ENCODE assay signal across 17 cellular contexts in genomic region chr9:115036691-115037090, GRCh38.
DNase-seq lines count a peak whose midpoint lies in the region; ATAC-seq, FAIRE-seq and TF ChIP-seq lines count a peak whose summit lies in the region.
"Had no signal": no experiment of that assay in that cellular context is flagged by ENCODE, and none has a peak within 500 bp of the region (broad histone marks: within the 10 kb centered on the region; RNA-seq: fewer than 3 reads in every experiment).

No MANE protein-coding gene starts in this region.

- POLR2A ChIA-PET in K562 (lab: Yijun Ruan, JAX) = interaction anchor here (0.7 kb wide), 1 partner anchor 724 kb away, joined by 4 read pairs; no protein-coding TSS in a partner anchor

- no peak for TF ChIP-seq POLR2A in K562 (conservative IDR thresholded peaks at IDR 0.05)

- no peak overlapping the region for H3K4me2 ChIP-seq in K562 (ENCODE audit: insufficient read depth, low read length)

- H3K4me3 ChIP-seq in K562 (no peak overlapping the region), rectal smooth muscle tissue (ENCODE audit: low read length) (no peak overlapping the region)
- H3K4me3 ChIP-seq: left ventricle myocardium inferior, ovary, Peyer's patch had no signal

- H3K4me1 ChIP-seq in K562 (replicated peaks in 1 of 2; ENCODE audit: control insufficient read depth in 2 of 2, insufficient read depth in 2 of 2, low read length in 2 of 2) (no peaks in the 10 kb centered on the region; a peak in 2 of 5 replicates), rectal smooth muscle tissue (ENCODE audit: control insufficient read depth, insufficient read depth, low read length) (peaks cover 53% of the 10 kb centered on the region)

- TF ChIP-seq RAD21 in K562 (CRISPR knock-in tag; conservative IDR thresholded peaks at IDR 0.05 in 1 of 2, IDR thresholded peaks at IDR 0.05 in 1 of 2) = no peak

- no peaks in the 10 kb centered on the region for H3K36me3 ChIP-seq in K562 (ENCODE audit: control insufficient read depth, insufficient read depth, low read length)
- no peaks in the 10 kb centered on the region for H3K36me3 ChIP-seq in rectal smooth muscle tissue (ENCODE audit: control insufficient read depth, insufficient read depth, low read length)
- H3K36me3 ChIP-seq: brain microvascular endothelial cell, left ventricle myocardium inferior, ovary had no signal

- no peak for FAIRE-seq in K562 (lab: Jason Lieb, UNC)
- FAIRE-seq: endothelial cell of umbilical vein, TTC549 had no signal

- no TSS peak for BruUV-seq in K562 (replicated peaks; lab: Mats Ljungman, UMichigan)

- H3K27me3 ChIP-seq in K562 (ENCODE audit: control insufficient read depth in 2 of 2, insufficient read depth in 2 of 2, low read length in 2 of 2) (no peaks in the 10 kb centered on the region), rectal smooth muscle tissue (ENCODE audit: control insufficient read depth, insufficient read depth, low read length) (no peaks in the 10 kb centered on the region)
- H3K27me3 ChIP-seq: brain microvascular endothelial cell, ovary, Peyer's patch had no signal

- H3K27ac ChIP-seq in K562 (ENCODE audit: extremely low read depth, low read depth, low read length) (no peak overlapping the region), rectal smooth muscle tissue (ENCODE audit: low read depth, low read length) (peak overlapping the region; percentile 86)
- H3K27ac ChIP-seq: brain microvascular endothelial cell, ovary had no signal

- TF ChIP-seq CTCF in K562 (IDR thresholded peaks at IDR 0.05 in 2 of 3, conservative IDR thresholded peaks at IDR 0.05 in 1 of 3; ENCODE audit: insufficient read depth in 2 of 3, low read depth in 1 of 3, low read length in 3 of 3) = no peak

- ATAC-seq in GM19463 (IDR thresholded peaks at IDR 0.05; ENCODE audit: unreplicated experiment) = peak; percentile 0
- ATAC-seq in HG02798 (IDR thresholded peaks at IDR 0.05; ENCODE audit: poor library complexity, unreplicated experiment) = peak; percentile 14
- ATAC-seq in K562 = peak; percentile 40
- no peak for ATAC-seq in HG02981 (IDR thresholded peaks at IDR 0.05; ENCODE audit: unreplicated experiment)
- ATAC-seq in GM21447 (IDR thresholded peaks at IDR 0.05; ENCODE audit: unreplicated experiment) = no peak

- CTCF ChIA-PET in K562 (lab: Yijun Ruan, JAX; ENCODE audit: low intra/inter-chr PET ratio) = no interaction called here

- in situ Hi-C loops in K562 (cut with MboI) = no loop called here

- no peak overlapping the region for H2AFZ ChIP-seq in K562 (ENCODE audit: low read depth, low read length)

- no peaks in the 10 kb centered on the region for H4K20me1 ChIP-seq in K562 (replicated peaks; ENCODE audit: control insufficient read depth, insufficient read depth, low read length)

- no peak for TF ChIP-seq EP300 in K562 (IDR thresholded peaks at IDR 0.05; ENCODE audit: low read length)

- H3K79me2 ChIP-seq in K562 (ENCODE audit: control insufficient read depth, insufficient read depth, low read length) = no peaks in the 10 kb centered on the region

- H3K9me3 ChIP-seq in K562 (replicated peaks; ENCODE audit: control insufficient read depth, insufficient read depth, low read depth, low read length) = no peaks in the 10 kb centered on the region
- H3K9me3 ChIP-seq: left ventricle myocardium inferior, ovary, Peyer's patch had no signal

- H3K9ac ChIP-seq in K562 (ENCODE audit: insufficient read depth in 1 of 2, low read depth in 2 of 2, low read length in 2 of 2) = no peak overlapping the region
- H3K9ac ChIP-seq in rectal smooth muscle tissue (ENCODE audit: low read length) = no peak overlapping the region

- H3K9me1 ChIP-seq in K562 (ENCODE audit: control insufficient read depth, insufficient read depth, low read length) = no peaks in the 10 kb centered on the region

- intact Hi-C loops in K562 (cut with micrococcal nuclease) = no loop called here

- 42% methylated on average over 2 of the region's 2 CpGs for WGBS in K562 (ENCODE audit: insufficient coverage, low coverage, missing lambda C conversion rate)

- DNase-seq in K562 (ENCODE audit: extremely low read depth in 1 of 4, low spot score in 3 of 4) (no peak), ureter (ENCODE audit: low spot score) (no peak), DMS53 (lab: John Stamatoyannopoulos, UW) (no peak)
- DNase-seq: activated CD8-positive, alpha-beta memory T cell treated with anti-CD3 and anti-CD28 coated beads, Interleukin-2, amount 50 U/mL, for 4 hours; brain microvascular endothelial cell; left ventricle myocardium inferior; NCI-H446 treated with DMSO at 0.1 percent for 48 hours; ovary; Peyer's patch; stimulated activated naive CD4-positive, alpha-beta T cell had no signal

TF ChIP-seq in K562, 482 proteins besides CTCF, POLR2A, EP300 and RAD21:
- TF ChIP-seq ATF3 (IDR thresholded peaks at IDR 0.05) (no peak), ATF3 (CRISPR knock-in tag; conservative IDR thresholded peaks at IDR 0.05) (no peak), ZNF707 (CRISPR knock-in tag; conservative IDR thresholded peaks at IDR 0.05) (no peak), ZBTB5 (IDR thresholded peaks at IDR 0.05) (no peak), ARHGAP35 (IDR thresholded peaks at IDR 0.05; ENCODE audit: partially characterized antibody) (no peak)

Comparison
In these comparisons a context has a peak if more than half of its experiments do, and no peak if none do; other contexts are left out.
1. ATAC-seq: peak in GM19463 (single experiment), HG02798 (single experiment) and K562 (single experiment); none in HG02981 (single experiment) and GM21447 (single experiment).